21 cellular contexts compared by ENCODE assay signal in the genomic region with DNA sequence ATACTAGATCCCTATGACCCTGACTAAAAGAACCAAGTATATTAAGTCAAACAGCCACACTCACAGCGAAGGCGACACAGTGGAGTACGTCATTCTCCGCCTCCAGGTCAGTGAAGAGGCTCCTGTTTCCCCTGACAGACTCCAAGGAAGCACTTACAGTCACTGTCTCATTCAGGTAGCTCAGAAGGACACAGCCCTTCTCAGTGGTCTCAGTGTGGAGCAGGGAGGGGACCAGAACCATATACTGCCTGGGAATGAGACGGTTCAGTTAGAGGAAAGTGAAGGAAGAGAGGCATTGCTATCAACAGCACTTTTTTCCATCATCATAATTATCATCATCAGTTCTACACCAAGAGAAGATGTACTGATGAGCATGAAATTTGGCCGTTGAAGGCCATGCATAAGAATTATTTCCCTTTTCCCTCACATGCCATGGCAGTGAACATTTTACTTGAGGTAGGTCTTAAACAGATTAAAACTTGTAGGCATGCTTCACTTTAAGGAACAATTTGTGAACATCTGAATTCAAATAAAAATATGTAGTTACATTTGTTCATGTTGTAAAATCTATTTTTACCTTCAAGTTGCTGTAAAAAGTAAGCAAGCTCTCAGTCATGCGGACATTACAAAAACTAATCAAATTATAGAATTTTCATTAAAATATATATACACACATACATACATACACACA. TPM values are rescaled to one million over a fixed set of nuclear protein-coding genes. Genes with fewer than 3 reads are reported as not detected.
A peak's percentile ranks its signal among the peaks of the same experiment; 100 is the strongest.
DNase-seq lines count a peak whose midpoint lies in the region; ATAC-seq, FAIRE-seq and TF ChIP-seq lines count a peak whose summit lies in the region.
"Had no signal": no experiment of that assay in that cellular context is flagged by ENCODE, and none has a peak within 500 bp of the region (broad histone marks: within the 10 kb centered on the region; RNA-seq: fewer than 3 reads in every experiment).

No MANE protein-coding gene starts in this region.

- no peaks in the 10 kb centered on the region for H3K79me2 ChIP-seq in neural progenitor cell (ENCODE audit: low read depth)

- TF ChIP-seq EP300 in upper lobe of left lung (IDR thresholded peaks at IDR 0.05): no peak

- H3K4me1 Mint-ChIP-seq in neural progenitor cell: peaks cover 23% of the 10 kb centered on the region

- no peak overlapping the region for H2AFZ ChIP-seq in neural progenitor cell (replicated peaks)

- TF ChIP-seq CTCF in dorsolateral prefrontal cortex (IDR thresholded peaks at IDR 0.05 in 54 of 56, conservative IDR thresholded peaks at IDR 0.05 in 2 of 56; ENCODE audit: low read depth in 1 of 56, partially characterized antibody in 56 of 56): no peak
- no peak for TF ChIP-seq CTCF in kidney (IDR thresholded peaks at IDR 0.05; ENCODE audit: borderline replicate concordance, extremely low read depth, insufficient read depth)
- no peak for TF ChIP-seq CTCF in psoas muscle (IDR thresholded peaks at IDR 0.05)
- TF ChIP-seq CTCF in upper lobe of left lung (IDR thresholded peaks at IDR 0.05): no peak
- no peak for TF ChIP-seq CTCF in neural progenitor cell (IDR thresholded peaks at IDR 0.05)

- H3K4me3 Mint-ChIP-seq in neural progenitor cell: no peak overlapping the region
- H3K4me3 Mint-ChIP-seq: activated CD4-positive, alpha-beta T cell treated with anti-CD3 and anti-CD28 coated beads, Interleukin-2, amount 10 ng/mL, durations not matched to agents 7 days and 5 days; stimulated activated naive CD8-positive, alpha-beta T cell treated with anti-CD3 and anti-CD28 coated beads, Interleukin-15, Interleukin-2, amounts not matched to agents 100 ng/mL and 50 ng/mL, for 24 hours had no signal

- no peak for FAIRE-seq in kidney (lab: Jason Lieb, UNC)
- FAIRE-seq: GM12892 had no signal

- no peaks in the 10 kb centered on the region for H3K9me3 Mint-ChIP-seq in neural progenitor cell
- H3K9me3 Mint-ChIP-seq: activated CD4-positive, alpha-beta T cell treated with anti-CD3 and anti-CD28 coated beads, Interleukin-2, amount 10 ng/mL, durations not matched to agents 7 days and 5 days; stimulated activated naive CD8-positive, alpha-beta T cell treated with anti-CD3 and anti-CD28 coated beads, Interleukin-15, Interleukin-2, amounts not matched to agents 100 ng/mL and 50 ng/mL, for 24 hours had no signal

- H3K27ac Mint-ChIP-seq in neural progenitor cell: no peak overlapping the region
- H3K27ac Mint-ChIP-seq: activated CD4-positive, alpha-beta T cell treated with anti-CD3 and anti-CD28 coated beads, Interleukin-2, amount 10 ng/mL, durations not matched to agents 7 days and 5 days; stimulated activated naive CD8-positive, alpha-beta T cell treated with anti-CD3 and anti-CD28 coated beads, Interleukin-15, Interleukin-2, amounts not matched to agents 100 ng/mL and 50 ng/mL, for 24 hours had no signal

- H3K36me3 ChIP-seq in kidney (ENCODE audit: control insufficient read depth in 1 of 2, insufficient read depth in 2 of 2, low read length in 2 of 2): peaks cover 0 to 1% of the 10 kb centered on the region in 2 donors
- H3K36me3 ChIP-seq in psoas muscle (ENCODE audit: insufficient read depth in 1 of 2, low read depth in 1 of 2): peaks cover 4 to 46% of the 10 kb centered on the region in 2 donors
- peaks cover 0 to 38% (median 8%) of the 10 kb centered on the region in 4 donors for H3K36me3 ChIP-seq in upper lobe of left lung
- H3K36me3 ChIP-seq in neural progenitor cell: no peaks in the 10 kb centered on the region

- H3K4me3 ChIP-seq in dorsolateral prefrontal cortex: peak overlapping the region in 58 of 59 donors; percentile 2 to 61 (median 40)
- H3K4me3 ChIP-seq in kidney (ENCODE audit: low read length in 2 of 2): peak overlapping the region; percentile 54 to 70
- peak overlapping the region; percentile 58 for H3K4me3 ChIP-seq in psoas muscle
- H3K4me3 ChIP-seq in upper lobe of left lung: peak overlapping the region; percentile 31 to 54 (median 45)
- no peak overlapping the region for H3K4me3 ChIP-seq in neural progenitor cell

- whole genome bisulfite sequencing in psoas muscle, 3 donors: 59 to 71% (median 64%) methylated on average over 7 of the region's 7 CpGs
- 56 to 60% methylated on average over 7 of the region's 7 CpGs for WGBS in upper lobe of left lung, 2 donors

- H3F3A ChIP-seq in neural progenitor cell (ENCODE audit: low read depth): no peaks in the 10 kb centered on the region

- H3K4me1 ChIP-seq in kidney (ENCODE audit: control insufficient read depth in 1 of 2, insufficient read depth in 1 of 2, low read depth in 1 of 2, low read length in 2 of 2) (peaks cover under 1 to 2% of the 10 kb centered on the region in 2 donors), psoas muscle (peaks cover 26% of the 10 kb centered on the region), upper lobe of left lung (peaks cover 13 to 26% (median 24%) of the 10 kb centered on the region in 4 donors), neural progenitor cell (no peaks in the 10 kb centered on the region)

- intact Hi-C loops in dorsolateral prefrontal cortex (cut with DNase I): no loop called here
- intact Hi-C loops in kidney (cut with DNase I): no loop called here
- intact Hi-C loops in psoas muscle (cut with DNase I): loop anchor here in 1 of 2 donors (5.0 kb wide), 1 partner anchor 46 kb away; no protein-coding TSS in a partner anchor

- H3K4me2 ChIP-seq in neural progenitor cell: no peak overlapping the region

- H3K9me3 ChIP-seq in kidney (ENCODE audit: control insufficient read depth in 1 of 2, low read length in 2 of 2) (no peaks in the 10 kb centered on the region), psoas muscle (no peaks in the 10 kb centered on the region), upper lobe of left lung (no peaks in the 10 kb centered on the region), neural progenitor cell (ENCODE audit: low read depth) (no peaks in the 10 kb centered on the region)

- ATAC-seq in psoas muscle (no peak), upper lobe of left lung (ENCODE audit: low FRiP score in 2 of 2) (no peak), HG02970 (IDR thresholded peaks at IDR 0.05; ENCODE audit: low FRiP score, unreplicated experiment) (no peak)

- H3K27me3 ChIP-seq in dorsolateral prefrontal cortex: no peaks in the 10 kb centered on the region
- no peaks in the 10 kb centered on the region for H3K27me3 ChIP-seq in psoas muscle (ENCODE audit: insufficient read depth in 3 of 3, low read length in 2 of 3)
- no peaks in the 10 kb centered on the region for H3K27me3 ChIP-seq in upper lobe of left lung
- no peaks in the 10 kb centered on the region for H3K27me3 ChIP-seq in neural progenitor cell

- H3K36me3 Mint-ChIP-seq in neural progenitor cell: peaks cover 1% of the 10 kb centered on the region

- H3K9ac ChIP-seq in kidney (ENCODE audit: low read length in 2 of 2) (peak overlapping the region in 1 of 2 donors; percentile 49), neural progenitor cell (no peak overlapping the region)

- DNase-seq in dorsolateral prefrontal cortex (no peak), kidney (no peak), psoas muscle (no peak), upper lobe of left lung (no peak), neural progenitor cell (ENCODE audit: low spot score) (no peak), NCI-H345 (lab: John Stamatoyannopoulos, UW) (no peak)
- DNase-seq: activated CD4-positive, alpha-beta T cell treated with anti-CD3 and anti-CD28 coated beads, Interleukin-2, amount 10 ng/mL, durations not matched to agents 7 days and 5 days; activated effector memory CD4-positive, alpha-beta T cell treated with Interleukin-2 at 50 U/mL for 16 hours; AML-193; DMS79; effector CD8-positive, alpha-beta T cell; H7; hippocampal formation; islet precursor cell; NCI-H526 treated with DMSO at 0.1 percent for 48 hours; SHP77 treated with DMSO at 0.1 percent for 48 hours; stimulated activated CD4-positive, alpha-beta T cell treated with anti-CD3 and anti-CD28 coated beads, Interleukin-2, amount 100 ng/mL, for 24 hours had no signal

- no peaks in the 10 kb centered on the region for H4K20me1 ChIP-seq in neural progenitor cell (ENCODE audit: low read depth)

- H3K27ac ChIP-seq in dorsolateral prefrontal cortex (peak overlapping the region in 31 of 59 donors; percentile 0 to 82 (median 40)), kidney (ENCODE audit: low read depth in 2 of 2, low read length in 2 of 2) (peak overlapping the region in 1 of 2 donors; percentile 72), psoas muscle (peak overlapping the region; percentile 25), upper lobe of left lung (peak overlapping the region; percentile 29 to 83 (median 66)), neural progenitor cell (no peak overlapping the region)

- no peak for TF ChIP-seq POLR2A in upper lobe of left lung (IDR thresholded peaks at IDR 0.05)

- no peaks in the 10 kb centered on the region for H3K27me3 Mint-ChIP-seq in neural progenitor cell (ENCODE audit: insufficient read depth, low read depth)
- H3K27me3 Mint-ChIP-seq: activated CD4-positive, alpha-beta T cell treated with anti-CD3 and anti-CD28 coated beads, Interleukin-2, amount 10 ng/mL, durations not matched to agents 7 days and 5 days; stimulated activated naive CD8-positive, alpha-beta T cell treated with anti-CD3 and anti-CD28 coated beads, Interleukin-15, Interleukin-2, amounts not matched to agents 100 ng/mL and 50 ng/mL, for 24 hours had no signal

RNA-seq across cellular contexts. Expression of gene A2M, which starts 2.3 kb away (rescaled TPM):
- 100 to 1,000 TPM in 102 of 120 experiments, 10 to 100 TPM in 18; 37.9 to 329 (median 135) TPM for total RNA-seq in dorsolateral prefrontal cortex
- total RNA-seq in kidney: 971 TPM
- polyA plus RNA-seq in kidney (ENCODE audit: insufficient read depth, low read depth, low replicate concordance): 745 TPM
- 100 to 1,000 TPM in 2 of 4 donors, 10 to 100 TPM in 2; 86.0 to 242 (median 123) TPM for total RNA-seq in psoas muscle
- polyA plus RNA-seq in psoas muscle: 10 to 100 TPM; 42.6 to 53.0 (median 46.4) TPM
- total RNA-seq in upper lobe of left lung: 1,000 to 10,000 TPM in 4 of 6 donors, 100 to 1,000 TPM in 2; 314 to 2,437 (median 1,163) TPM
- 0.03 TPM in 1 of 2 replicates, not detected in the other for total RNA-seq in neural progenitor cell (ENCODE audit: low replicate concordance)
- total RNA-seq: activated CD4-positive, alpha-beta T cell treated with anti-CD3 and anti-CD28 coated beads, Interleukin-2, amount 10 ng/mL, durations not matched to agents 7 days and 5 days; H7; OCI-LY7 had no signal

Comparison
In these comparisons a context has a peak if more than half of its experiments do, and no peak if none do; other contexts are left out.
1. RNA of gene A2M, which starts 2.3 kb away (total RNA-seq): 314 to 2,437 TPM in upper lobe of left lung, 971 TPM in kidney (single experiment), 86.0 to 242 TPM in psoas muscle and 37.9 to 329 TPM in dorsolateral prefrontal cortex; 0.03 TPM in neural progenitor cell; every median in the first group is over 10 times any median in the second.